Comparison of ENCODE assay signal across 8 cellular contexts in the genomic region with DNA sequence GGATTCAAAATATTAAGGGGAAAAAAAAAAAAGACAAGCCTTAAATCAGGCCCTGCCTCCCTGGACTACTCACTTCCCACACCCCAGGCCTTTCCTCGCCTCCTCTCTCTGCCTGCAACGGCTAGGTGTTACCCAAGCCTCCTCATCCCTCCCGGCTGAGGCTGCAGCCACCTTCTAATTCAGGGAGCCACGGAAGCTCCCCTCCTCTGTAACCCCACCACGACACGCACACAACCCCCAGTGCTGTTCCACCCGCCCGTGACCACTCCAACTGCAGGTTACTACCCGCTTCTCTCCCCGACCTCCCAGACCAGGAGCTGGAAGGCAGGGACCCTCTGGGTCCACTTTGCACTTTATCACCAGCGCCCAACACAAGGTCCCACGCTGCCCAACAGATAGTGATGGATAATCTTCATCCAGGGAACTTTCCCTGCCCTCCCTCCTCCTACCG. TPM values are rescaled to one million over a fixed set of nuclear protein-coding genes. Genes with fewer than 3 reads are reported as not detected.
DNase-seq lines count a peak whose midpoint lies in the region; ATAC-seq and TF ChIP-seq lines count a peak whose summit lies in the region.

No MANE protein-coding gene starts in this region.

- TF ChIP-seq CTCF in GM06990 (IDR thresholded peaks at IDR 0.05; ENCODE audit: insufficient read depth, low read length, poor library complexity, severe bottlenecking) = no peak
- TF ChIP-seq CTCF in fibroblast of villous mesenchyme (IDR thresholded peaks at IDR 0.05; ENCODE audit: insufficient read depth, low read depth, low read length) = no peak
- TF ChIP-seq CTCF in gastrocnemius medialis (IDR thresholded peaks at IDR 0.05 in 4 of 5, conservative IDR thresholded peaks at IDR 0.05 in 1 of 5) = no peak

- H3K9me3 Mint-ChIP-seq in T-cell = no peaks in the 10 kb centered on the region

- POLR2A ChIA-PET in T-cell (lab: Charles Lee) = no interaction called here

- peak overlapping the region; percentile 32 to 80 (median 49) for H3K4me3 Mint-ChIP-seq in T-cell

- no peaks in the 10 kb centered on the region for H3K9me3 ChIP-seq in gastrocnemius medialis

- H3K27ac Mint-ChIP-seq in T-cell = no peak overlapping the region

- H3K27ac ChIP-seq in gastrocnemius medialis = no peak overlapping the region

- H3K4me1 ChIP-seq in gastrocnemius medialis = peaks cover 4 to 10% of the 10 kb centered on the region in 2 donors

- ATAC-seq in T-cell (replicated peaks in 1 of 4) (no peak), gastrocnemius medialis (peak in 1 of 2 donors; percentile 17), HG03159 (IDR thresholded peaks at IDR 0.05; ENCODE audit: unreplicated experiment) (no peak), GM18870 (IDR thresholded peaks at IDR 0.05; ENCODE audit: unreplicated experiment) (no peak)

- peak overlapping the region; percentile 59; the same call in 1 of the 2 replicates for H3K4me3 ChIP-seq in GM06990 (replicated peaks; ENCODE audit: low read depth, low read length)
- H3K4me3 ChIP-seq in fibroblast of villous mesenchyme (ENCODE audit: low read depth, low read length) = peak overlapping the region; percentile 77
- H3K4me3 ChIP-seq in gastrocnemius medialis = peak overlapping the region; percentile 57 to 71 (median 64)

- DNase-seq in GM06990 (ENCODE audit: extremely low read depth, insufficient read length) (no peak), T-cell (no peak), fibroblast of villous mesenchyme (ENCODE audit: low read depth) (peak; percentile 41), gastrocnemius medialis (no peak), LoVo (ENCODE audit: low spot score) (no peak)
- DNase-seq in activated CD4-positive, alpha-beta T cell treated with anti-CD3 and anti-CD28 coated beads for 1 hour = no peak

- no peaks in the 10 kb centered on the region for H3K36me3 Mint-ChIP-seq in T-cell

- peaks cover 36 to 50% of the 10 kb centered on the region in 2 donors for H3K27me3 Mint-ChIP-seq in T-cell

- H3K36me3 ChIP-seq in GM06990 (ENCODE audit: control insufficient read depth, insufficient read depth, low read length) (no peaks in the 10 kb centered on the region), gastrocnemius medialis (no peaks in the 10 kb centered on the region)

- in situ Hi-C loops in gastrocnemius medialis (cut with MboI; ENCODE audit: low sequenced_read_pairs in 4 of 4) = no loop called here

- CTCF ChIA-PET in T-cell (lab: Charles Lee) = no interaction called here

- intact Hi-C loops in gastrocnemius medialis (cut with DNase I; ENCODE audit: low total_unique reads) = no loop called here

- no peak for TF ChIP-seq POLR2A in gastrocnemius medialis (IDR thresholded peaks at IDR 0.05)

- peaks cover 11% of the 10 kb centered on the region in 3 donors for H3K4me1 Mint-ChIP-seq in T-cell

- no peaks in the 10 kb centered on the region; the same call in none of the 2 replicates for H3K27me3 ChIP-seq in GM06990 (replicated peaks; ENCODE audit: control insufficient read depth, insufficient read depth, low read length)
- H3K27me3 ChIP-seq in gastrocnemius medialis = peaks cover 3 to 15% (median 8%) of the 10 kb centered on the region in 3 donors

RNA-seq across cellular contexts. Expression of a gene that starts 0.9 kb away (rescaled TPM):
- under 1 TPM; 0.07 to 0.26 (median 0.20) TPM for total RNA-seq in T-cell
- total RNA-seq in fibroblast of villous mesenchyme = 12.2 and 13.4 TPM in 2 replicates
- under 1 TPM; 0.19 to 0.66 (median 0.61) TPM for total RNA-seq in gastrocnemius medialis

RNA-seq across cellular contexts. Expression of a gene that starts 24.8 kb away (rescaled TPM):
- total RNA-seq in T-cell (1 to 10 TPM in 1 of 5 donors, under 1 TPM in 3, not detected in 1; 0.25 to 1.1 (median 0.60) TPM), fibroblast of villous mesenchyme (under 0.01 and 0.43 TPM in 2 replicates), gastrocnemius medialis (10 to 100 TPM in 1 of 4 donors, 1 to 10 TPM in 3; 1.8 to 17.9 (median 6.3) TPM)

RNA-seq across cellular contexts. Expression of a gene that starts 36.2 kb away (rescaled TPM):
- 1 to 10 TPM in 4 of 5 donors, under 1 TPM in 1; 0.91 to 4.0 (median 2.0) TPM for total RNA-seq in T-cell
- 3.9 and 8.2 TPM in 2 replicates for total RNA-seq in fibroblast of villous mesenchyme
- total RNA-seq in gastrocnemius medialis = 10 to 100 TPM; 10.0 to 46.4 (median 21.8) TPM

RNA-seq across cellular contexts. Expression of a gene that starts 36.3 kb away (rescaled TPM):
- under 1 TPM in 2 of 5 donors, not detected in 3; 0.13 to 0.35 TPM for total RNA-seq in T-cell
- under 0.01 TPM in 1 of 2 replicates, not detected in the other for total RNA-seq in fibroblast of villous mesenchyme
- not detected for total RNA-seq in gastrocnemius medialis
